ENCODE assay signal across 9 cellular contexts in genomic region chr6:42441661-42442081, GRCh38. TPM values are rescaled to one million over a fixed set of nuclear protein-coding genes. Genes with fewer than 3 reads are reported as not detected.
DNase-seq lines count a peak whose midpoint lies in the region; ATAC-seq and TF ChIP-seq lines count a peak whose summit lies in the region.
"Had no signal": no experiment of that assay in that cellular context is flagged by ENCODE, and none has a peak within 500 bp of the region (broad histone marks: within the 10 kb centered on the region; RNA-seq: fewer than 3 reads in every experiment).

No MANE protein-coding gene starts in this region.

- peak overlapping the region; percentile 82 to 96 (median 92) for H3K27ac Mint-ChIP-seq in CD4-positive, CD25-positive, alpha-beta regulatory T cell
- H3K27ac Mint-ChIP-seq in IgD-negative memory B cell: peak overlapping the region in 2 of 3 donors; percentile 43 to 59
- H3K27ac Mint-ChIP-seq in endodermal cell: peak overlapping the region; percentile 60

- no peaks in the 10 kb centered on the region for H3K9me3 Mint-ChIP-seq in CD4-positive, CD25-positive, alpha-beta regulatory T cell
- H3K9me3 Mint-ChIP-seq in IgD-negative memory B cell: no peaks in the 10 kb centered on the region
- H3K9me3 Mint-ChIP-seq in endodermal cell: no peaks in the 10 kb centered on the region

- H3K27me3 Mint-ChIP-seq in CD4-positive, CD25-positive, alpha-beta regulatory T cell: no peaks in the 10 kb centered on the region
- H3K27me3 Mint-ChIP-seq in IgD-negative memory B cell: peaks cover 3% of the 10 kb centered on the region
- H3K27me3 Mint-ChIP-seq in endodermal cell (ENCODE audit: insufficient read depth): peaks cover 3% of the 10 kb centered on the region

- H3K79me1 ChIP-seq in neuronal stem cell (ENCODE audit: low read depth, low read length): peaks cover 3% of the 10 kb centered on the region

- DNase-seq in CD4-positive, CD25-positive, alpha-beta regulatory T cell: no peak
- peak; percentile 82 for DNase-seq in endodermal cell
- peak; percentile 62 for DNase-seq in neuronal stem cell (ENCODE audit: low spot score)
- DNase-seq in NAMALWA (ENCODE audit: low spot score): no peak
- DNase-seq in HT-29 (ENCODE audit: low spot score): no peak
- no peak for DNase-seq in 8988T
- DNase-seq: activated CD4-positive, alpha-beta T cell treated with anti-CD3 and anti-CD28 coated beads for 4 hours had no signal

- H2AK5ac ChIP-seq in neuronal stem cell (ENCODE audit: low read depth, low read length): no peak overlapping the region

- H2AFZ ChIP-seq in neuronal stem cell (ENCODE audit: low read length): peak overlapping the region; percentile 15

- H3K36me3 ChIP-seq in CD4-positive, CD25-positive, alpha-beta regulatory T cell (ENCODE audit: control insufficient read depth, insufficient read depth, low read length): no peaks in the 10 kb centered on the region
- no peaks in the 10 kb centered on the region for H3K36me3 ChIP-seq in endodermal cell (ENCODE audit: control insufficient read depth, insufficient read depth, low read length)
- peaks cover 0 to 8% of the 10 kb centered on the region in 2 donors for H3K36me3 ChIP-seq in neuronal stem cell (replicated peaks in 1 of 2; ENCODE audit: control insufficient read depth in 2 of 2, insufficient read depth in 2 of 2, low read length in 2 of 2)

- no peak overlapping the region for H3K23ac ChIP-seq in neuronal stem cell (ENCODE audit: low read depth, low read length, poor library complexity)

- no peak overlapping the region for H3K14ac ChIP-seq in neuronal stem cell (ENCODE audit: low read length)

- H4K91ac ChIP-seq in neuronal stem cell (ENCODE audit: low read depth, low read length, poor library complexity): no peak overlapping the region

- H2BK120ac ChIP-seq in neuronal stem cell (ENCODE audit: low read depth, low read length): no peak overlapping the region

- H2BK15ac ChIP-seq in neuronal stem cell (ENCODE audit: low read length): no peak overlapping the region

- peaks cover 12% of the 10 kb centered on the region for H3K36me3 Mint-ChIP-seq in CD4-positive, CD25-positive, alpha-beta regulatory T cell
- peaks cover 6% of the 10 kb centered on the region for H3K36me3 Mint-ChIP-seq in IgD-negative memory B cell
- H3K36me3 Mint-ChIP-seq in endodermal cell (ENCODE audit: low read depth): peaks cover 1% of the 10 kb centered on the region

- H2BK5ac ChIP-seq in neuronal stem cell (ENCODE audit: low read length): no peak overlapping the region

- 12 to 43% methylated on average over 3 to 5 of the region's 5 CpGs for WGBS in endodermal cell (ENCODE audit: insufficient coverage in 1 of 2, insufficient read length in 1 of 2), 2 experiments
- no CpG with 5 or more reads among the region's 5 CpGs for WGBS in neuronal stem cell (ENCODE audit: extremely low coverage in 2 of 2, insufficient read length in 2 of 2, insufficient replicate concordance in 1 of 2), 2 donors

- no peak overlapping the region for H2BK12ac ChIP-seq in neuronal stem cell (ENCODE audit: low read length)

- H4K8ac ChIP-seq in neuronal stem cell (ENCODE audit: low read depth, low read length): no peak overlapping the region

- no peaks in the 10 kb centered on the region for H3K27me3 ChIP-seq in CD4-positive, CD25-positive, alpha-beta regulatory T cell (ENCODE audit: control insufficient read depth, insufficient read depth, low read length)
- H3K27me3 ChIP-seq in endodermal cell (ENCODE audit: control insufficient read depth, insufficient read depth, low read length, poor library complexity, severe bottlenecking) (no peaks in the 10 kb centered on the region), neuronal stem cell (ENCODE audit: control insufficient read depth in 3 of 3, insufficient read depth in 3 of 3, low read depth in 1 of 3, low read length in 3 of 3) (no peaks in the 10 kb centered on the region)

- peaks cover 14 to 87% (median 63%) of the 10 kb centered on the region in 4 donors for H3K4me1 Mint-ChIP-seq in CD4-positive, CD25-positive, alpha-beta regulatory T cell
- H3K4me1 Mint-ChIP-seq in IgD-negative memory B cell: peaks cover 5 to 24% (median 17%) of the 10 kb centered on the region in 3 donors
- peaks cover 43% of the 10 kb centered on the region for H3K4me1 Mint-ChIP-seq in endodermal cell

- no peak overlapping the region for H3K4ac ChIP-seq in neuronal stem cell (ENCODE audit: low read length)

- H3K18ac ChIP-seq in neuronal stem cell (ENCODE audit: low read length): peak overlapping the region; percentile 38

- peak; percentile 26 to 30 for ATAC-seq in CD4-positive, CD25-positive, alpha-beta regulatory T cell (ENCODE audit: low read depth in 2 of 2)
- ATAC-seq in HG03108 (IDR thresholded peaks at IDR 0.05; ENCODE audit: unreplicated experiment): no peak

- H3K27ac ChIP-seq in CD4-positive, CD25-positive, alpha-beta regulatory T cell (ENCODE audit: insufficient read depth, low read length, poor library complexity, severe bottlenecking): peak overlapping the region; percentile 74
- H3K27ac ChIP-seq in endodermal cell (ENCODE audit: low read depth, low read length) (peak overlapping the region; percentile 9), neuronal stem cell (replicated peaks; ENCODE audit: low read length) (peak overlapping the region; percentile 92)

- peaks cover 68% of the 10 kb centered on the region for H3K4me1 ChIP-seq in CD4-positive, CD25-positive, alpha-beta regulatory T cell (ENCODE audit: control insufficient read depth, insufficient read depth, low read length, poor library complexity, severe bottlenecking)
- H3K4me1 ChIP-seq in endodermal cell (ENCODE audit: control insufficient read depth, insufficient read depth, low read length) (peaks cover 11% of the 10 kb centered on the region), neuronal stem cell (ENCODE audit: control insufficient read depth in 2 of 2, insufficient read depth in 1 of 2, low read depth in 1 of 2, low read length in 2 of 2) (peaks cover 35% of the 10 kb centered on the region in 2 donors)

- H3K4me3 ChIP-seq in CD4-positive, CD25-positive, alpha-beta regulatory T cell (ENCODE audit: low read depth, low read length): peak overlapping the region; percentile 76
- H3K4me3 ChIP-seq in endodermal cell (ENCODE audit: low read length): no peak overlapping the region
- no peak overlapping the region for H3K4me3 ChIP-seq in neuronal stem cell (ENCODE audit: low read length in 2 of 2)

- TF ChIP-seq CTCF in endodermal cell (conservative IDR thresholded peaks at IDR 0.05): no peak

- peak overlapping the region; percentile 32 for H3K4me2 ChIP-seq in neuronal stem cell (ENCODE audit: insufficient read depth, low read length, poor library complexity, severe bottlenecking)

- H3K4me3 Mint-ChIP-seq in CD4-positive, CD25-positive, alpha-beta regulatory T cell: peak overlapping the region; percentile 72 to 97 (median 80)
- H3K4me3 Mint-ChIP-seq in IgD-negative memory B cell (no peak overlapping the region), endodermal cell (no peak overlapping the region)

- H3K9ac ChIP-seq in endodermal cell (ENCODE audit: extremely low read depth, low read length, poor library complexity, severe bottlenecking): no peak overlapping the region
- no peak overlapping the region for H3K9ac ChIP-seq in neuronal stem cell (ENCODE audit: low read depth, low read length, poor library complexity)

- no peaks in the 10 kb centered on the region for H3K9me3 ChIP-seq in CD4-positive, CD25-positive, alpha-beta regulatory T cell (ENCODE audit: control insufficient read depth in 2 of 2, low read length in 2 of 2)
- no peaks in the 10 kb centered on the region for H3K9me3 ChIP-seq in endodermal cell (ENCODE audit: control insufficient read depth, low read length)
- no peaks in the 10 kb centered on the region for H3K9me3 ChIP-seq in neuronal stem cell (replicated peaks in 1 of 2; ENCODE audit: control insufficient read depth in 2 of 2, insufficient read depth in 1 of 2, low read depth in 1 of 2, low read length in 2 of 2)

RNA-seq across cellular contexts. Expression of gene TRERF1, which starts 10.1 kb away (rescaled TPM):
- 55.7 TPM for total RNA-seq in CD4-positive, CD25-positive, alpha-beta regulatory T cell
- 1 to 10 TPM; 2.3 to 4.9 (median 4.2) TPM for polyA plus RNA-seq in CD4-positive, CD25-positive, alpha-beta regulatory T cell
- polyA plus RNA-seq in IgD-negative memory B cell: 1.6 TPM
- 1 to 10 TPM; 4.7 to 5.3 TPM for total RNA-seq in endodermal cell
- polyA plus RNA-seq in endodermal cell (2013, experiment 1 of 2): 9.3 TPM
- 7.7 TPM for polyA plus RNA-seq in endodermal cell (2013, experiment 2 of 2)
- 13.6 TPM for polyA plus RNA-seq in neuronal stem cell (2013, experiment 1 of 2)
- polyA plus RNA-seq in neuronal stem cell (2013, experiment 2 of 2): 14.1 TPM
- total RNA-seq in HT-29 (2014; rRNA removed; shearing (Covaris generic)): 4.2 and 6.8 TPM in 2 replicates

Comparison
In these comparisons a context has a peak if more than half of its experiments do, and no peak if none do; other contexts are left out.
1. DNase-seq: peak in endodermal cell (single experiment) and neuronal stem cell (single experiment); none in CD4-positive, CD25-positive, alpha-beta regulatory T cell (0 of 3), NAMALWA (single experiment), HT-29 (single experiment) and 8988T (single experiment).
2. H3K27ac ChIP-seq: peak in every context shown above with its lines; median percentile 92 in neuronal stem cell; 74 in CD4-positive, CD25-positive, alpha-beta regulatory T cell; 9 in endodermal cell.
3. H3K4me3 Mint-ChIP-seq: peak in CD4-positive, CD25-positive, alpha-beta regulatory T cell (4 of 4); none in IgD-negative memory B cell (0 of 4) and endodermal cell (single experiment).
4. Peak in every context shown above with its lines, with median percentiles within 50 percentile points of each other: H3K27ac Mint-ChIP-seq.